15 cellular contexts compared by ENCODE assay signal in the genomic region with DNA sequence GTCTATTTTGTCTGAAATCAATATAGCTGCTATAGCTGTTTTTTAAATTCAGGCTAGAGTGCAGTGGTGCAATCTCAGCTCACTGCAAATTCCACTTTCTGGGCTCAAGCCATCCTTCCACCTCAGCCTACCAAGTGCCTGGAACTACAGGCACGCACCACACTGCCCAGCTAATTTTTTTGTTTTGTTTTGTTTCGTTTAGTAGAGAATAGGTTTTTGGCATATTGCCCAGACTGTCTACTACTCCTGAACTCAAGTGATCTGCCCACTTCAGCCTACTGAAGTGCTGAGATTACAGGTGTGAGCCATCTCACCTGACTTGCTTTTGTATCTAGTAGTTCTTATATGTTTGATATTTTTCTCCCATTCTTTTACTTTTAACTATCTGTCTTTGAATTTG.
A peak's percentile ranks its signal among the peaks of the same experiment; 100 is the strongest.
DNase-seq lines count a peak whose midpoint lies in the region; ATAC-seq lines count a peak whose summit lies in the region.
"Had no signal": no experiment of that assay in that cellular context is flagged by ENCODE, and none has a peak within 500 bp of the region (broad histone marks: within the 10 kb centered on the region; RNA-seq: fewer than 3 reads in every experiment).

No MANE protein-coding gene starts in this region.

- in situ Hi-C loops in G401 (cut with HindIII; ENCODE audit: low sequenced_read_pairs) = no loop called here

- DNase-seq in DMS53 (lab: John Stamatoyannopoulos, UW) (peak; percentile 75), NCI-H1417 treated with DMSO at 0.1 percent for 48 hours (lab: John Stamatoyannopoulos, UW) (peak; percentile 94), NCI-H2227 treated with DMSO at 0.1 percent for 48 hours (lab: John Stamatoyannopoulos, UW) (peak; percentile 84), SHP77 treated with DMSO at 0.1 percent for 48 hours (lab: John Stamatoyannopoulos, UW) (peak; percentile 36), G401 (ENCODE audit: low spot score) (no peak), activated T-cell treated with anti-CD3 and anti-CD28 coated beads for 4 hours (no peak), SKM-1 treated with dmso at 0.1 percent for 144 hours (lab: John Stamatoyannopoulos, UW; ENCODE audit: unreplicated experiment) (no peak)
- DNase-seq: ACHN; activated naive CD8-positive, alpha-beta T cell treated with anti-CD3 and anti-CD28 coated beads for 36 hours; DMS153; left ventricle myocardium superior; retina; stimulated activated CD4-positive, alpha-beta T cell treated with anti-CD3 and anti-CD28 coated beads, Interleukin-12 subunit alpha, Interleukin-12 subunit beta, amount 100 ng/mL, for 4 hours had no signal

- no peak for ATAC-seq in GM18520 (IDR thresholded peaks at IDR 0.05; ENCODE audit: unreplicated experiment)
- ATAC-seq: activated CD4-positive, CD25-positive, alpha-beta regulatory T cell treated with anti-CD3 and anti-CD28 coated beads, Interleukin-2, amount 50 U/mL, for 24 hours; left ventricle myocardium superior had no signal

Comparison
In these comparisons a context has a peak if more than half of its experiments do, and no peak if none do; other contexts are left out.
1. DNase-seq: peak in DMS53 (single experiment), NCI-H1417 treated with DMSO at 0.1 percent for 48 hours (single experiment), NCI-H2227 treated with DMSO at 0.1 percent for 48 hours (single experiment) and SHP77 treated with DMSO at 0.1 percent for 48 hours (single experiment); none in G401 (single experiment), activated T-cell treated with anti-CD3 and anti-CD28 coated beads for 4 hours (single experiment) and SKM-1 treated with dmso at 0.1 percent for 144 hours (single experiment).